Comparison of ENCODE assay signal across 2 cellular contexts in genomic region chr7:37033141-37033540, GRCh38.
TF ChIP-seq lines count a peak whose summit lies in the region.

No MANE protein-coding gene starts in this region.

TF ChIP-seq in H1, 55 proteins besides CTCF, POLR2A, EP300 and RAD21 (continued from another document):
- TF ChIP-seq GABPA (IDR thresholded peaks at IDR 0.05; ENCODE audit: borderline replicate concordance, insufficient read depth, low read length) (no peak), KDM4A (IDR thresholded peaks at IDR 0.05; ENCODE audit: low read depth, low read length, severe bottlenecking) (no peak), CTBP2 (IDR thresholded peaks at IDR 0.05; ENCODE audit: borderline replicate concordance, insufficient read depth, insufficient read length, low read length) (no peak), FOSL1 (IDR thresholded peaks at IDR 0.05; ENCODE audit: insufficient read depth, low read depth, low read length) (no peak), TEAD4 (IDR thresholded peaks at IDR 0.05; ENCODE audit: low read depth, low read length) (no peak), SUZ12 (IDR thresholded peaks at IDR 0.05; ENCODE audit: low read length) (no peak)

TF ChIP-seq in neural cell, 6 proteins besides CTCF, POLR2A, EP300 and RAD21:
- TF ChIP-seq, protein P1, sequence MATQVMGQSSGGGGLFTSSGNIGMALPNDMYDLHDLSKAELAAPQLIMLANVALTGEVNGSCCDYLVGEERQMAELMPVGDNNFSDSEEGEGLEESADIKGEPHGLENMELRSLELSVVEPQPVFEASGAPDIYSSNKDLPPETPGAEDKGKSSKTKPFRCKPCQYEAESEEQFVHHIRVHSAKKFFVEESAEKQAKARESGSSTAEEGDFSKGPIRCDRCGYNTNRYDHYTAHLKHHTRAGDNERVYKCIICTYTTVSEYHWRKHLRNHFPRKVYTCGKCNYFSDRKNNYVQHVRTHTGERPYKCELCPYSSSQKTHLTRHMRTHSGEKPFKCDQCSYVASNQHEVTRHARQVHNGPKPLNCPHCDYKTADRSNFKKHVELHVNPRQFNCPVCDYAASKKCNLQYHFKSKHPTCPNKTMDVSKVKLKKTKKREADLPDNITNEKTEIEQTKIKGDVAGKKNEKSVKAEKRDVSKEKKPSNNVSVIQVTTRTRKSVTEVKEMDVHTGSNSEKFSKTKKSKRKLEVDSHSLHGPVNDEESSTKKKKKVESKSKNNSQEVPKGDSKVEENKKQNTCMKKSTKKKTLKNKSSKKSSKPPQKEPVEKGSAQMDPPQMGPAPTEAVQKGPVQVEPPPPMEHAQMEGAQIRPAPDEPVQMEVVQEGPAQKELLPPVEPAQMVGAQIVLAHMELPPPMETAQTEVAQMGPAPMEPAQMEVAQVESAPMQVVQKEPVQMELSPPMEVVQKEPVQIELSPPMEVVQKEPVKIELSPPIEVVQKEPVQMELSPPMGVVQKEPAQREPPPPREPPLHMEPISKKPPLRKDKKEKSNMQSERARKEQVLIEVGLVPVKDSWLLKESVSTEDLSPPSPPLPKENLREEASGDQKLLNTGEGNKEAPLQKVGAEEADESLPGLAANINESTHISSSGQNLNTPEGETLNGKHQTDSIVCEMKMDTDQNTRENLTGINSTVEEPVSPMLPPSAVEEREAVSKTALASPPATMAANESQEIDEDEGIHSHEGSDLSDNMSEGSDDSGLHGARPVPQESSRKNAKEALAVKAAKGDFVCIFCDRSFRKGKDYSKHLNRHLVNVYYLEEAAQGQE (IDR thresholded peaks at IDR 0.05; ENCODE audit: borderline replicate concordance), result peak; percentile 2
- TF ChIP-seq MXI1 (conservative IDR thresholded peaks at IDR 0.05; ENCODE audit: poor library complexity, severe bottlenecking) (no peak), POLR2AphosphoS5 (IDR thresholded peaks at IDR 0.05) (no peak), EZH2 (IDR thresholded peaks at IDR 0.05; ENCODE audit: borderline replicate concordance, insufficient read depth, low read length, poor library complexity, severe bottlenecking) (no peak), TAF1 (IDR thresholded peaks at IDR 0.05; ENCODE audit: low read depth) (no peak), SMC3 (conservative IDR thresholded peaks at IDR 0.05; ENCODE audit: poor library complexity) (no peak)
